8 cellular contexts compared by ENCODE assay signal in the genomic region with DNA sequence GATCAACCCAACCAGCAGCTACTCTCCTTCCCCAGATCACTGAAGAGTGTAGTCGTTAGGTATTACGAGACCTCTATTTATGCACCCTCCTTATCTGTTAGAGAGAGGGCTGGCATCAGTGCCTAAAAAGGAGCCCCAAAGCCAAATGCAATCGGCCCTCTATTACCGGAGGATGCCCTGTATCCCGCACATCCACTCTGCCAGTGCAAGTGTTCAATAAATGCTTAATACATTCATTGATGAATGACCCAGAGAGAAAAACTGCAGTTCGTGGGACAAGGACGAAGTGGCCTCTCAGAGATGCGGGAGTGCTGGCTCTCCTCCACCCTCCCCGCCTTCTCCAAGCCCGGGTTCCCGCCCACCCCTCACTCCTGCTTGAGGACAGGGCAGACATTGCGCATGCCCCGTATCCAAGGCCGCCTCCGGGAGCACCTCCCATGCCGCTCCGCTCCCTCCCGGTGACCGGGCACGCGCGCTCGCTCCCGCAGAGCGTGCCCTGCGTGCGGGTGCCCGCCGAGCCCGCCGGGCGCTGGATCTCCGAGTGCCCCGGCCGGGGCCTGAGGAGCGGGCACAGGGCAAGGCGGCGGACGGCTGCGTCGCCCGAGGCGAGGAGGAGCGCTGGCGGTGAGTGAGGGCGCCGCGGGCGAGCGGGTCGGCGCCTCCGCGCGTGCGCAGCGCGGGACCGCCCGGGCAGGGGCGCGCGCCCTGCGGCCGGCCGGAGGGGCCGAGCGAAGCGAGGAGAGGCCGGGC. TPM values are rescaled to one million over a fixed set of nuclear protein-coding genes. Genes with fewer than 3 reads are reported as not detected.
A peak's percentile ranks its signal among the peaks of the same experiment; 100 is the strongest.
DNase-seq lines count a peak whose midpoint lies in the region; ATAC-seq and TF ChIP-seq lines count a peak whose summit lies in the region.

No MANE protein-coding gene starts in this region.

- peak; percentile 66 for ATAC-seq in GM19035 (IDR thresholded peaks at IDR 0.05; ENCODE audit: unreplicated experiment)
- ATAC-seq in naive thymus-derived CD4-positive, alpha-beta T cell: peak; percentile 74

- no peaks in the 10 kb centered on the region for H3K9me3 ChIP-seq in naive thymus-derived CD4-positive, alpha-beta T cell (ENCODE audit: control insufficient read depth in 2 of 3, low read length in 3 of 3)
- no peaks in the 10 kb centered on the region for H3K9me3 ChIP-seq in stomach smooth muscle (ENCODE audit: control insufficient read depth in 2 of 2, low read length in 2 of 2)

- DNase-seq in AG10803 (ENCODE audit: low read depth) (peak; percentile 87), HL-60 (ENCODE audit: low read depth in 1 of 2, low spot score in 1 of 2) (peak; percentile 69 to 85), NCI-H82 treated with DMSO at 0.1 percent for 48 hours (lab: John Stamatoyannopoulos, UW; ENCODE audit: unreplicated experiment) (peak; percentile 75), fibroblast of the conjunctiva (ENCODE audit: low read depth) (peak; percentile 87)
- DNase-seq in activated T-cell treated with anti-CD3 and anti-CD28 coated beads, Interleukin-2, amount 50 U/mL, for 24 hours: peak; percentile 72
- peak in 8 of 9 donors; percentile 29 to 80 (median 44) for DNase-seq in naive thymus-derived CD4-positive, alpha-beta T cell

- no peak overlapping the region for H3K27ac Mint-ChIP-seq in activated T-cell treated with anti-CD3 and anti-CD28 coated beads, Interleukin-2, amount 50 U/mL, for 24 hours
- peak overlapping the region in 5 of 9 donors; percentile 1 to 71 (median 43) for H3K27ac Mint-ChIP-seq in naive thymus-derived CD4-positive, alpha-beta T cell

- no peaks in the 10 kb centered on the region for H3K36me3 ChIP-seq in naive thymus-derived CD4-positive, alpha-beta T cell (ENCODE audit: control insufficient read depth in 2 of 3, insufficient read depth in 3 of 3, low read length in 3 of 3)
- H3K36me3 ChIP-seq in stomach smooth muscle (ENCODE audit: control insufficient read depth in 2 of 2, insufficient read depth in 2 of 2, low read length in 2 of 2): no peaks in the 10 kb centered on the region

- H3K9me3 Mint-ChIP-seq in activated T-cell treated with anti-CD3 and anti-CD28 coated beads, Interleukin-2, amount 50 U/mL, for 24 hours: peaks cover 6% of the 10 kb centered on the region
- H3K9me3 Mint-ChIP-seq in naive thymus-derived CD4-positive, alpha-beta T cell: peaks cover 0 to 2% (median 0%) of the 10 kb centered on the region in 11 donors

- H3K9ac ChIP-seq in stomach smooth muscle (ENCODE audit: low read length in 2 of 2): peak overlapping the region; percentile 60 to 76

- CTCF ChIA-PET in naive thymus-derived CD4-positive, alpha-beta T cell (lab: Charles Lee): no interaction called here

- H3K4me1 ChIP-seq in naive thymus-derived CD4-positive, alpha-beta T cell (ENCODE audit: control insufficient read depth in 2 of 2, insufficient read depth in 2 of 2, low read length in 2 of 2): no peaks in the 10 kb centered on the region
- H3K4me1 ChIP-seq in stomach smooth muscle (ENCODE audit: control insufficient read depth, insufficient read depth, low read length): peaks cover 8% of the 10 kb centered on the region

- TF ChIP-seq CTCF in AG10803 (conservative IDR thresholded peaks at IDR 0.05; ENCODE audit: low read length): no peak
- no peak for TF ChIP-seq CTCF in HL-60 (IDR thresholded peaks at IDR 0.05; ENCODE audit: insufficient read depth, low read length)

- no peak overlapping the region for H3K27ac ChIP-seq in HL-60 (replicated peaks)
- H3K27ac ChIP-seq in naive thymus-derived CD4-positive, alpha-beta T cell (ENCODE audit: low read depth, low read length): no peak overlapping the region
- H3K27ac ChIP-seq in stomach smooth muscle (ENCODE audit: low read length): no peak overlapping the region

- H3K4me3 ChIP-seq in AG10803 (ENCODE audit: low read length) (peak overlapping the region; percentile 65), HL-60 (replicated peaks; ENCODE audit: insufficient read depth, low read length) (peak overlapping the region; percentile 65), stomach smooth muscle (ENCODE audit: low read length in 2 of 2) (peak overlapping the region; percentile 75 to 80)
- peak overlapping the region; percentile 26 for H3K4me3 ChIP-seq in naive thymus-derived CD4-positive, alpha-beta T cell (ENCODE audit: low read length)

- no peaks in the 10 kb centered on the region for H3K27me3 ChIP-seq in HL-60 (ENCODE audit: insufficient read depth, poor library complexity, severe bottlenecking)
- H3K27me3 ChIP-seq in naive thymus-derived CD4-positive, alpha-beta T cell (ENCODE audit: control insufficient read depth in 2 of 2, insufficient read depth in 2 of 2, low read length in 2 of 2): no peaks in the 10 kb centered on the region
- H3K27me3 ChIP-seq in stomach smooth muscle (ENCODE audit: control insufficient read depth in 1 of 2, insufficient read depth in 2 of 2, low read length in 2 of 2): no peaks in the 10 kb centered on the region

- peak overlapping the region; percentile 71 for H3K4me3 Mint-ChIP-seq in activated T-cell treated with anti-CD3 and anti-CD28 coated beads, Interleukin-2, amount 50 U/mL, for 24 hours
- peak overlapping the region; percentile 71 to 90 (median 82) for H3K4me3 Mint-ChIP-seq in naive thymus-derived CD4-positive, alpha-beta T cell

- H3K4me1 Mint-ChIP-seq in activated T-cell treated with anti-CD3 and anti-CD28 coated beads, Interleukin-2, amount 50 U/mL, for 24 hours (ENCODE audit: low read depth): peaks cover 19% of the 10 kb centered on the region
- H3K4me1 Mint-ChIP-seq in naive thymus-derived CD4-positive, alpha-beta T cell: peaks cover 0 to 24% (median 20%) of the 10 kb centered on the region in 7 donors

- no peaks in the 10 kb centered on the region for H3K36me3 Mint-ChIP-seq in activated T-cell treated with anti-CD3 and anti-CD28 coated beads, Interleukin-2, amount 50 U/mL, for 24 hours (ENCODE audit: low read depth)
- H3K36me3 Mint-ChIP-seq in naive thymus-derived CD4-positive, alpha-beta T cell: no peaks in the 10 kb centered on the region

- intact Hi-C loops in naive thymus-derived CD4-positive, alpha-beta T cell (cut with micrococcal nuclease): loop anchor here (5.0 to 10.0 kb wide), 6 partner anchors 1117 to 1894 kb away; a partner anchor contains a TSS

- POLR2A ChIA-PET in naive thymus-derived CD4-positive, alpha-beta T cell (lab: Charles Lee): no interaction called here

- peaks cover 32% of the 10 kb centered on the region for H3K27me3 Mint-ChIP-seq in activated T-cell treated with anti-CD3 and anti-CD28 coated beads, Interleukin-2, amount 50 U/mL, for 24 hours
- peaks cover 0 to 30% (median 21%) of the 10 kb centered on the region in 5 donors for H3K27me3 Mint-ChIP-seq in naive thymus-derived CD4-positive, alpha-beta T cell

RNA-seq across cellular contexts. Expression of a gene that starts 27.2 kb away (rescaled TPM):
- total RNA-seq in naive thymus-derived CD4-positive, alpha-beta T cell: 1 to 10 TPM; 1.6 to 6.1 (median 3.0) TPM
- 1 to 10 TPM; 1.8 to 2.0 TPM for polyA plus RNA-seq in naive thymus-derived CD4-positive, alpha-beta T cell

Comparison
In these comparisons a context has a peak if more than half of its experiments do, and no peak if none do; other contexts are left out.
1. H3K4me3 ChIP-seq: peak in every context shown above with its lines; median percentile 78 in stomach smooth muscle; 65 in AG10803; 65 in HL-60; 26 in naive thymus-derived CD4-positive, alpha-beta T cell.